In genomic region chr1:46246548-46247432, GRCh38 we compare ENCODE assay signal across 8 cellular contexts. TPM values are rescaled to one million over a fixed set of nuclear protein-coding genes. Genes with fewer than 3 reads are reported as not detected.
DNase-seq lines count a peak whose midpoint lies in the region; ATAC-seq and TF ChIP-seq lines count a peak whose summit lies in the region.

No MANE protein-coding gene starts in this region.

- H3K27ac Mint-ChIP-seq in activated naive CD4-positive, alpha-beta T cell treated with anti-CD3 and anti-CD28 coated beads for 36 hours, result peak overlapping the region; percentile 86

- H3K9ac ChIP-seq in BLaER1 treated with 17β-estradiol and CSF1 and Interleukin-3, amounts not matched to agents 10 nM and 100 nM, result peak overlapping the region; percentile 63 to 82 (median 78)
- peak overlapping the region; percentile 66 for H3K9ac ChIP-seq in OCI-LY1 (ENCODE audit: low read length)

- H3K4me2 ChIP-seq in BLaER1 treated with 17β-estradiol and CSF1 and Interleukin-3, amounts not matched to agents 10 nM and 100 nM, result peak overlapping the region; percentile 77 to 97 (median 88)
- peak overlapping the region; percentile 74 for H3K4me2 ChIP-seq in OCI-LY1 (ENCODE audit: low read length)

- H3K36me3 ChIP-seq in BLaER1 treated with 17β-estradiol and CSF1 and Interleukin-3, amounts not matched to agents 10 nM and 100 nM, result peaks cover 0 to 31% (median 30%) of the 10 kb centered on the region in 11 experiments; a peak in 20 of 22 replicates
- H3K36me3 ChIP-seq in OCI-LY1 (ENCODE audit: insufficient read depth, low read length), result peaks cover 24% of the 10 kb centered on the region
- H3K36me3 ChIP-seq in cardiac muscle cell, result peaks cover 3% of the 10 kb centered on the region

- DNase-seq in activated naive CD4-positive, alpha-beta T cell treated with anti-CD3 and anti-CD28 coated beads for 36 hours, result peak; percentile 86
- peak in 1 of 2 donors; percentile 69 for DNase-seq in cardiac muscle cell (ENCODE audit: low read depth in 1 of 2, low spot score in 1 of 2)
- peak; percentile 25 for DNase-seq in renal cortical epithelial cell (ENCODE audit: low read depth)
- no peak for DNase-seq in H4 (ENCODE audit: low spot score)

- H3K27me3 ChIP-seq in BLaER1 treated with 17β-estradiol and CSF1 and Interleukin-3, amounts not matched to agents 10 nM and 100 nM, result no peaks in the 10 kb centered on the region
- H3K27me3 ChIP-seq in OCI-LY1 (ENCODE audit: insufficient read depth, low read length), result no peaks in the 10 kb centered on the region
- no peaks in the 10 kb centered on the region for H3K27me3 ChIP-seq in cardiac muscle cell

- H3K4me1 ChIP-seq in BLaER1 treated with 17β-estradiol and CSF1 and Interleukin-3, amounts not matched to agents 10 nM and 100 nM, result peaks cover 22 to 33% (median 25%) of the 10 kb centered on the region in 10 experiments
- H3K4me1 ChIP-seq in OCI-LY1 (ENCODE audit: insufficient read depth, low read length, severe bottlenecking) (peaks cover 32% of the 10 kb centered on the region), cardiac muscle cell (ENCODE audit: low read depth) (no peaks in the 10 kb centered on the region)

- no peaks in the 10 kb centered on the region for H3K9me2 ChIP-seq in OCI-LY1 (ENCODE audit: low read depth, low read length)

- ATAC-seq in GM18873 (IDR thresholded peaks at IDR 0.05; ENCODE audit: low FRiP score, unreplicated experiment) (peak; percentile 21), HG03103 (IDR thresholded peaks at IDR 0.05; ENCODE audit: low read depth, unreplicated experiment) (peak; percentile 51)

- CTCF ChIA-PET in activated naive CD4-positive, alpha-beta T cell treated with anti-CD3 and anti-CD28 coated beads for 36 hours (lab: Charles Lee), result interaction anchor here (0.6 to 1.8 kb wide), 12 partner anchors 23 to 1210 kb away, joined by 3 to 12 read pairs (median 3); partner anchors contain the start of genes LRRC41, NSUN4 and UQCRH

- peaks cover 32% of the 10 kb centered on the region for H3K36me3 Mint-ChIP-seq in activated naive CD4-positive, alpha-beta T cell treated with anti-CD3 and anti-CD28 coated beads for 36 hours (ENCODE audit: low read depth)

- H3K27ac ChIP-seq in BLaER1 treated with 17β-estradiol and CSF1 and Interleukin-3, amounts not matched to agents 10 nM and 100 nM, result peak overlapping the region in 10 of 11 experiments; percentile 40 to 83 (median 70); a peak in 20 of 22 replicates
- peak overlapping the region; percentile 28 for H3K27ac ChIP-seq in OCI-LY1 (ENCODE audit: low read depth, low read length, poor library complexity, severe bottlenecking)
- H3K27ac ChIP-seq in cardiac muscle cell, result peak overlapping the region; percentile 81

- TF ChIP-seq CTCF in OCI-LY1 (IDR thresholded peaks at IDR 0.05; ENCODE audit: low read length) (no peak), cardiac muscle cell (IDR thresholded peaks at IDR 0.05; ENCODE audit: low read depth, low read length) (no peak)

- H3F3A ChIP-seq in OCI-LY1 (ENCODE audit: insufficient read depth, low read length), result 0 out of 2 replicates have a peak, but pooled peaks cover 6% of the 10 kb centered on the region

- peaks cover 22% of the 10 kb centered on the region for H3K4me1 Mint-ChIP-seq in activated naive CD4-positive, alpha-beta T cell treated with anti-CD3 and anti-CD28 coated beads for 36 hours (ENCODE audit: low read depth)

- no peaks in the 10 kb centered on the region for H3K79me2 ChIP-seq in OCI-LY1 (ENCODE audit: insufficient read depth, low read length)

- H3K9me3 Mint-ChIP-seq in activated naive CD4-positive, alpha-beta T cell treated with anti-CD3 and anti-CD28 coated beads for 36 hours, result no peaks in the 10 kb centered on the region

- H3K4me3 Mint-ChIP-seq in activated naive CD4-positive, alpha-beta T cell treated with anti-CD3 and anti-CD28 coated beads for 36 hours, result peak overlapping the region; percentile 90

- peak overlapping the region; percentile 59 to 79 (median 68) for H3K4me3 ChIP-seq in BLaER1 treated with 17β-estradiol and CSF1 and Interleukin-3, amounts not matched to agents 10 nM and 100 nM
- H3K4me3 ChIP-seq in OCI-LY1 (ENCODE audit: low read depth, low read length, poor library complexity, severe bottlenecking) (peak overlapping the region; percentile 65), cardiac muscle cell (peak overlapping the region; percentile 46)

- no peaks in the 10 kb centered on the region for H3K27me3 Mint-ChIP-seq in activated naive CD4-positive, alpha-beta T cell treated with anti-CD3 and anti-CD28 coated beads for 36 hours (ENCODE audit: low read depth)

- H2AFZ ChIP-seq in OCI-LY1 (ENCODE audit: low read length), result 0 out of 2 replicates have a peak overlapping the region, but pooled peaks have one; percentile 15

- intact Hi-C loops in activated naive CD4-positive, alpha-beta T cell treated with anti-CD3 and anti-CD28 coated beads for 36 hours (cut with micrococcal nuclease), result loop anchor here (1.0 to 10.0 kb wide), 9 partner anchors 41 to 908 kb away; partner anchors contain the start of genes GPBP1L1, IPP, NASP and PIK3R3

- no peaks in the 10 kb centered on the region; a peak in 1 of 22 replicates for H3K9me3 ChIP-seq in BLaER1 treated with 17β-estradiol and CSF1 and Interleukin-3, amounts not matched to agents 10 nM and 100 nM (replicated peaks in 1 of 11)
- H3K9me3 ChIP-seq in OCI-LY1 (ENCODE audit: low read length), result no peaks in the 10 kb centered on the region
- no peaks in the 10 kb centered on the region for H3K9me3 ChIP-seq in cardiac muscle cell (ENCODE audit: low read depth)

- H4K20me1 ChIP-seq in BLaER1 treated with 17β-estradiol and CSF1 and Interleukin-3, amounts not matched to agents 10 nM and 100 nM, result peaks cover 0 to 14% (median 0%) of the 10 kb centered on the region in 11 experiments; a peak in 3 of 22 replicates
- no peaks in the 10 kb centered on the region for H4K20me1 ChIP-seq in OCI-LY1 (ENCODE audit: insufficient read depth, low read length)

RNA-seq across cellular contexts. Expression of gene RAD54L, which starts 0.8 kb away (rescaled TPM):
- total RNA-seq in activated naive CD4-positive, alpha-beta T cell treated with anti-CD3 and anti-CD28 coated beads for 36 hours, result 10 to 100 TPM; 83.9 to 88.0 TPM
- total RNA-seq in cardiac muscle cell (2.5 and 3.3 TPM in 2 replicates), renal cortical epithelial cell (1.9 and 5.4 TPM in 2 replicates)
- 5.9 and 13.6 TPM in 2 replicates for polyA plus RNA-seq in cardiac muscle cell
- 13.9 and 14.4 TPM in 2 replicates for total RNA-seq in H4 (2014; rRNA removed; shearing (Covaris generic))

RNA-seq across cellular contexts. Expression of gene LURAP1, which starts 43.7 kb away (rescaled TPM):
- under 1 TPM; 0.21 to 0.25 TPM for total RNA-seq in activated naive CD4-positive, alpha-beta T cell treated with anti-CD3 and anti-CD28 coated beads for 36 hours
- total RNA-seq in cardiac muscle cell (11.7 and 19.5 TPM in 2 replicates), renal cortical epithelial cell (2.1 and 13.8 TPM in 2 replicates)
- 6.0 and 7.2 TPM in 2 replicates for polyA plus RNA-seq in cardiac muscle cell
- 0.15 and 0.41 TPM in 2 replicates for total RNA-seq in H4 (2014; rRNA removed; shearing (Covaris generic))

RNA-seq across cellular contexts. Expression of gene POMGNT1, which starts 48.6 kb away (rescaled TPM):
- total RNA-seq in activated naive CD4-positive, alpha-beta T cell treated with anti-CD3 and anti-CD28 coated beads for 36 hours, result 10 to 100 TPM; 32.4 to 32.9 TPM
- 105 and 125 TPM in 2 replicates for total RNA-seq in cardiac muscle cell
- 128 and 147 TPM in 2 replicates for polyA plus RNA-seq in cardiac muscle cell
- total RNA-seq in renal cortical epithelial cell, result 34.0 and 38.6 TPM in 2 replicates
- 66.3 and 68.9 TPM in 2 replicates for total RNA-seq in H4 (2014; rRNA removed; shearing (Covaris generic))

RNA-seq across cellular contexts. Expression of gene LRRC41, which starts 56.6 kb away (rescaled TPM):
- 10 to 100 TPM; 28.0 to 29.8 TPM for total RNA-seq in activated naive CD4-positive, alpha-beta T cell treated with anti-CD3 and anti-CD28 coated beads for 36 hours
- total RNA-seq in cardiac muscle cell, result 118 and 151 TPM in 2 replicates
- 130 and 169 TPM in 2 replicates for polyA plus RNA-seq in cardiac muscle cell
- 106 and 118 TPM in 2 replicates for total RNA-seq in renal cortical epithelial cell
- 65.0 and 88.5 TPM in 2 replicates for total RNA-seq in H4 (2014; rRNA removed; shearing (Covaris generic))

RNA-seq across cellular contexts. Expression of gene UQCRH, which starts 56.7 kb away (rescaled TPM):
- 100 to 1,000 TPM; 403 to 409 TPM for total RNA-seq in activated naive CD4-positive, alpha-beta T cell treated with anti-CD3 and anti-CD28 coated beads for 36 hours
- total RNA-seq in cardiac muscle cell (597 and 948 TPM in 2 replicates), renal cortical epithelial cell (526 and 736 TPM in 2 replicates)
- polyA plus RNA-seq in cardiac muscle cell, result 517 and 698 TPM in 2 replicates
- 1,107 and 1,124 TPM in 2 replicates for total RNA-seq in H4 (2014; rRNA removed; shearing (Covaris generic))

Comparison
In these comparisons a context has a peak if more than half of its experiments do, and no peak if none do; other contexts are left out.
1. H3K27ac ChIP-seq: peak in every context shown above with its lines; median percentile 81 in cardiac muscle cell; 70 in BLaER1 treated with 17β-estradiol and CSF1 and Interleukin-3, amounts not matched to agents 10 nM and 100 nM; 28 in OCI-LY1.